In genomic region chr2:56199492-56199891, GRCh38 we compare ENCODE assay signal across 22 cellular contexts. TPM values are rescaled to one million over a fixed set of nuclear protein-coding genes. Genes with fewer than 3 reads are reported as not detected.
DNase-seq lines count a peak whose midpoint lies in the region; ATAC-seq and TF ChIP-seq lines count a peak whose summit lies in the region.
"Had no signal": no experiment of that assay in that cellular context is flagged by ENCODE, and none has a peak within 500 bp of the region (broad histone marks: within the 10 kb centered on the region; RNA-seq: fewer than 3 reads in every experiment).

No MANE protein-coding gene starts in this region.

- H3K27ac ChIP-seq in ACC112 (ENCODE audit: low read depth, low read length), result peak overlapping the region; percentile 24; the same call in 1 of the 2 replicates
- no peak overlapping the region for H3K27ac ChIP-seq in stomach
- H3K27ac ChIP-seq: coronary artery, gastrocnemius medialis, RWPE1 had no signal

- H3K9me3 ChIP-seq in adipocyte (ENCODE audit: control insufficient read depth, low read length) (no peaks in the 10 kb centered on the region), stomach (no peaks in the 10 kb centered on the region)
- H3K9me3 ChIP-seq: gastrocnemius medialis had no signal

- no peak overlapping the region for H2AFZ ChIP-seq in ACC112 (ENCODE audit: low read length, unreplicated experiment)

- H3K4me3 ChIP-seq in ACC112 (ENCODE audit: low read depth, low read length) (no peak overlapping the region), adipocyte (ENCODE audit: low read length) (no peak overlapping the region), fibroblast of the aortic adventitia (ENCODE audit: low read depth, low read length) (no peak overlapping the region), stomach (no peak overlapping the region)
- H3K4me3 ChIP-seq: coronary artery, gastrocnemius medialis, smooth muscle cell had no signal

- H3K36me3 ChIP-seq in ACC112 (ENCODE audit: insufficient read depth, low read length), result no peaks in the 10 kb centered on the region
- no peaks in the 10 kb centered on the region for H3K36me3 ChIP-seq in adipocyte (ENCODE audit: control insufficient read depth, insufficient read depth, low read length, severe bottlenecking)
- H3K36me3 ChIP-seq in stomach, result no peaks in the 10 kb centered on the region
- H3K36me3 ChIP-seq: gastrocnemius medialis had no signal

- H3K27me3 ChIP-seq in ACC112 (ENCODE audit: insufficient read depth, low read length) (no peaks in the 10 kb centered on the region), adipocyte (replicated peaks; ENCODE audit: control insufficient read depth, insufficient read depth, low read length) (no peaks in the 10 kb centered on the region), stomach (no peaks in the 10 kb centered on the region)
- H3K27me3 ChIP-seq: gastrocnemius medialis had no signal

- TF ChIP-seq CTCF in fibroblast of the aortic adventitia (IDR thresholded peaks at IDR 0.05; ENCODE audit: insufficient read depth, low read length) (no peak), stomach (IDR thresholded peaks at IDR 0.05) (no peak)

- intact Hi-C loops in stomach (cut with DNase I; ENCODE audit: low total_unique reads), result no loop called here

- DNase-seq in H4 (ENCODE audit: low spot score) (peak; percentile 12), adipocyte (ENCODE audit: low read depth) (peak; percentile 72), fibroblast of the aortic adventitia (ENCODE audit: low read depth) (peak; percentile 86), ureter (ENCODE audit: low spot score) (no peak), stomach (no peak), CD1c-positive myeloid dendritic cell (ENCODE audit: extremely low spot score) (no peak)
- DNase-seq: activated CD4-positive, alpha-beta T cell treated with anti-CD3 and anti-CD28 coated beads for 1 hour; activated CD8-positive, alpha-beta memory T cell treated with anti-CD3 and anti-CD28 coated beads for 24 hours; CD4-positive, CD25-positive, alpha-beta regulatory T cell; DMS153; gastrocnemius medialis; Karpas-422; left colon; NCI-H1105 treated with DMSO at 0.1 percent for 48 hours; NCI-H510A treated with DMSO at 0.1 percent for 48 hours; stimulated activated CD4-positive, alpha-beta T cell treated with anti-CD3 and anti-CD28 coated beads, Interleukin-4, amount 100 ng/mL, for 1 hour had no signal

- H3K4me1 ChIP-seq in ACC112 (ENCODE audit: control insufficient read depth, insufficient read depth, low read length, unreplicated experiment), result peaks cover 8% of the 10 kb centered on the region
- H3K4me1 ChIP-seq in adipocyte (ENCODE audit: control insufficient read depth, insufficient read depth, low read length), result peaks cover 6% of the 10 kb centered on the region
- no peaks in the 10 kb centered on the region for H3K4me1 ChIP-seq in stomach
- H3K4me1 ChIP-seq: gastrocnemius medialis had no signal

- WGBS in stomach, 5 donors, result 68 to 90% (median 78%) methylated on average over 1 of the region's 1 CpG

- no peak overlapping the region for H3K9ac ChIP-seq in adipocyte (ENCODE audit: low read length)

- TF ChIP-seq POLR2A in stomach (IDR thresholded peaks at IDR 0.05), result no peak

- ATAC-seq in HG02840 (IDR thresholded peaks at IDR 0.05; ENCODE audit: low FRiP score, unreplicated experiment), result no peak
- ATAC-seq: activated T-helper 17 cell treated with anti-CD3 and anti-CD28 coated beads, Interleukin-2, amount 50 U/mL, for 72 hours; gastrocnemius medialis; left colon had no signal

- TF ChIP-seq EP300 in stomach (IDR thresholded peaks at IDR 0.05), result no peak

- no peaks in the 10 kb centered on the region for H3K79me2 ChIP-seq in ACC112 (ENCODE audit: control insufficient read depth, insufficient read depth, low read length, unreplicated experiment)

RNA-seq across cellular contexts. Expression of gene CCDC85A, which starts 15.7 kb away (rescaled TPM):
- total RNA-seq in H4 (2014; rRNA removed; shearing (Covaris generic)), result 0.14 TPM in 1 of 2 replicates, not detected in the other
- total RNA-seq in fibroblast of the aortic adventitia (ENCODE audit: low replicate concordance) (0.45 and 1.8 TPM in 2 replicates), ureter (1.5 TPM), stomach (1 to 10 TPM in 4 of 5 donors, under 1 TPM in 1; 0.89 to 6.4 (median 3.7) TPM)
- polyA plus RNA-seq in stomach, result under 1 TPM in 2 of 3 donors, not detected in 1; 0.10 to 0.19 TPM
- total RNA-seq: activated T-helper 17 cell treated with anti-CD3 and anti-CD28 coated beads, Interleukin-2, amount 50 U/mL, for 72 hours; CD4-positive, CD25-positive, alpha-beta regulatory T cell had no signal
- polyA plus RNA-seq: CD4-positive, CD25-positive, alpha-beta regulatory T cell had no signal

Comparison
In these comparisons a context has a peak if more than half of its experiments do, and no peak if none do; other contexts are left out.
1. DNase-seq: peak in H4 (single experiment), adipocyte (single experiment) and fibroblast of the aortic adventitia (single experiment); none in ureter (single experiment), stomach (single experiment) and CD1c-positive myeloid dendritic cell (single experiment).